Comparison of ENCODE assay signal across 21 cellular contexts in the genomic region with DNA sequence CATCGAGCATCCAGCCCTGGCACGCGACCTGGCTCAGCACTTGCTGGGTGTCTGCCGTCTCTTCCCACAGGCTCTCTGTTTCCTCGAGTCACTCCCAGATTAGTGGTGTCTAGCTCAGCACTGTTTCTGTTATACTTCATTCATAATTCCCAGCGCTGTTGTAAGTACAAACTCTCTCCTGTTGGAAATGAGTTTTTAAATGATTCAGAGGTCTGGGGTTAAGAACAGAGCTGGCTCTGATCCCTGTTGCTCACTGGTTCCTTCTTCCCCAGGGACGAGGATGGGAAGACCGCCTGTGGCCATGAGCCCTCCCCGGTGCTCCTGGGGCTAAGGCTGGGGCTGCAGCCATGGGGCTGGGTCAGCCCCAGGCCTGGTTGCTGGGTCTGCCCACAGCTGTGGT. TPM values are rescaled to one million over a fixed set of nuclear protein-coding genes. Genes with fewer than 3 reads are reported as not detected.
A peak's percentile ranks its signal among the peaks of the same experiment; 100 is the strongest.
DNase-seq lines count a peak whose midpoint lies in the region; ATAC-seq and TF ChIP-seq lines count a peak whose summit lies in the region.
"Had no signal": no experiment of that assay in that cellular context is flagged by ENCODE, and none has a peak within 500 bp of the region (broad histone marks: within the 10 kb centered on the region; RNA-seq: fewer than 3 reads in every experiment).

No MANE protein-coding gene starts in this region.

- H3K4me3 ChIP-seq in heart right ventricle (no peak overlapping the region), fibroblast of the aortic adventitia (ENCODE audit: low read depth, low read length) (no peak overlapping the region), osteoblast (ENCODE audit: insufficient read depth, low read length) (no peak overlapping the region), aorta (ENCODE audit: low read length in 2 of 2) (no peak overlapping the region)
- H3K4me3 ChIP-seq: A549, SK-N-MC had no signal

- H3K27ac ChIP-seq in heart right ventricle (peak overlapping the region in 1 of 10 donors; percentile 76), osteoblast (ENCODE audit: low read depth, low read length) (no peak overlapping the region), aorta (ENCODE audit: low read depth in 1 of 2, low read length in 2 of 2) (no peak overlapping the region)
- H3K27ac ChIP-seq: A549, SK-N-MC had no signal

- no peaks in the 10 kb centered on the region for H3K79me2 ChIP-seq in osteoblast (ENCODE audit: insufficient read depth, low read length)

- no peaks in the 10 kb centered on the region for H4K20me1 ChIP-seq in osteoblast (ENCODE audit: insufficient read depth, low read length)

- TF ChIP-seq CTCF in heart right ventricle (IDR thresholded peaks at IDR 0.05) (no peak), fibroblast of the aortic adventitia (IDR thresholded peaks at IDR 0.05; ENCODE audit: insufficient read depth, low read length) (no peak), osteoblast (IDR thresholded peaks at IDR 0.05; ENCODE audit: extremely low read depth, low read depth, low read length) (no peak)

- H3K4me2 ChIP-seq in osteoblast (ENCODE audit: insufficient read depth, low read length), result peak overlapping the region; percentile 32
- H3K4me2 ChIP-seq: A549 had no signal

- H3K9me3 ChIP-seq in heart right ventricle, result no peaks in the 10 kb centered on the region
- H3K9me3 ChIP-seq in osteoblast (ENCODE audit: low read depth, low read length), result no peaks in the 10 kb centered on the region
- no peaks in the 10 kb centered on the region for H3K9me3 ChIP-seq in aorta (ENCODE audit: control insufficient read depth, low read length)
- H3K9me3 ChIP-seq: A549 had no signal

- ATAC-seq in heart right ventricle (peak in 6 of 8 donors; percentile 16 to 53 (median 36)), left ventricle myocardium superior (no peak), HG03097 (IDR thresholded peaks at IDR 0.05; ENCODE audit: low FRiP score, unreplicated experiment) (no peak), aorta (ENCODE audit: low FRiP score) (no peak)
- ATAC-seq: stimulated activated naive CD8-positive, alpha-beta T cell treated with anti-CD3 and anti-CD28 coated beads, Interleukin-15, Interleukin-2, amounts not matched to agents 100 U/mL and 50 U/mL, for 24 hours had no signal

- no peak overlapping the region for H2AFZ ChIP-seq in osteoblast (ENCODE audit: low read length)

- DNase-seq in heart right ventricle, result no peak
- no peak for DNase-seq in left ventricle myocardium superior
- peak; percentile 76 for DNase-seq in fibroblast of the aortic adventitia (ENCODE audit: low read depth)
- peak; percentile 98 for DNase-seq in osteoblast (ENCODE audit: insufficient read length, low spot score, missing footprints)
- DNase-seq in DMS79 treated with DMSO at 0.1 percent for 48 hours (lab: John Stamatoyannopoulos, UW), result no peak
- no peak for DNase-seq in NCI-H1105 (lab: John Stamatoyannopoulos, UW)
- DNase-seq in aorta, result no peak
- DNase-seq: activated naive CD8-positive, alpha-beta T cell treated with anti-CD3 and anti-CD28 coated beads, Interleukin-2, amount 10 ng/mL, durations not matched to agents 7 days and 5 days; DMS 273 treated with DMSO at 0.1 percent for 48 hours; effector memory CD4-positive, alpha-beta T cell; H9; midbrain; NCI-H146; NCI-H2171; NCI-H526; stimulated activated CD4-positive, alpha-beta T cell treated with anti-CD3 and anti-CD28 coated beads, Interleukin-4, amount 100 ng/mL, for 1 hour; stimulated activated naive CD8-positive, alpha-beta T cell treated with anti-CD3 and anti-CD28 coated beads, Interleukin-15, Interleukin-2, amounts not matched to agents 100 U/mL and 50 U/mL, for 24 hours; trophoblast cell had no signal

- 71 to 79% methylated on average over 9 of the region's 9 CpGs for WGBS in heart right ventricle, 2 donors
- WGBS in aorta, 2 donors, result 49 to 65% methylated on average over 9 of the region's 9 CpGs

- intact Hi-C loops in heart right ventricle (cut with DNase I), result no loop called here
- intact Hi-C loops in left ventricle myocardium superior (cut with micrococcal nuclease), result no loop called here
- intact Hi-C loops in aorta (cut with DNase I), result no loop called here

- H3K4me1 ChIP-seq in heart right ventricle (peaks cover 0 to 30% (median 0%) of the 10 kb centered on the region in 9 donors), osteoblast (ENCODE audit: insufficient read depth, low read length) (peaks cover 14% of the 10 kb centered on the region), aorta (ENCODE audit: control insufficient read depth in 1 of 2, insufficient read depth in 2 of 2, low read length in 2 of 2) (no peaks in the 10 kb centered on the region)
- H3K4me1 ChIP-seq: A549 had no signal

- H3K27me3 ChIP-seq in heart right ventricle, result no peaks in the 10 kb centered on the region
- H3K27me3 ChIP-seq in osteoblast (ENCODE audit: insufficient read depth, low read length), result peaks cover 2% of the 10 kb centered on the region
- H3K27me3 ChIP-seq in aorta (ENCODE audit: control insufficient read depth in 1 of 2, insufficient read depth in 2 of 2, low read length in 1 of 2), result no peaks in the 10 kb centered on the region

- peaks cover 0 to 7% (median 0%) of the 10 kb centered on the region in 9 donors for H3K36me3 ChIP-seq in heart right ventricle
- H3K36me3 ChIP-seq in osteoblast (ENCODE audit: insufficient read depth, low read length), result no peaks in the 10 kb centered on the region
- H3K36me3 ChIP-seq in aorta (ENCODE audit: control insufficient read depth in 1 of 2, insufficient read depth in 2 of 2, low read length in 1 of 2), result no peaks in the 10 kb centered on the region

RNA-seq across cellular contexts. Expression of gene C10orf95, which starts 17.3 kb away (rescaled TPM):
- total RNA-seq in heart right ventricle (not detected), left ventricle myocardium superior (not detected), fibroblast of the aortic adventitia (ENCODE audit: low replicate concordance) (not detected in 2 replicates), osteoblast (not detected in 2 replicates), aorta (not detected)
- polyA plus RNA-seq in heart right ventricle (not detected), aorta (under 1 TPM in 1 of 2 donors, not detected in 1; 0.36 TPM)
- total RNA-seq: H9 had no signal

RNA-seq across cellular contexts. Expression of gene ACTR1A, which starts 33.8 kb away (rescaled TPM):
- total RNA-seq in heart right ventricle, result 100 to 1,000 TPM in 8 of 10 donors, 10 to 100 TPM in 2; 90.1 to 138 (median 110) TPM
- polyA plus RNA-seq in heart right ventricle, result 100 to 1,000 TPM; 102 to 113 TPM
- 101 TPM for total RNA-seq in left ventricle myocardium superior
- 103 and 105 TPM in 2 replicates for total RNA-seq in fibroblast of the aortic adventitia (ENCODE audit: low replicate concordance)
- 105 and 106 TPM in 2 replicates for total RNA-seq in osteoblast
- 10 to 100 TPM; 91.6 to 92.9 TPM for total RNA-seq in aorta
- 10 to 100 TPM; 46.8 to 75.2 TPM for polyA plus RNA-seq in aorta

RNA-seq across cellular contexts. Expression of gene SUFU, which starts 35.1 kb away (rescaled TPM):
- 10 to 100 TPM in 1 of 10 donors, 1 to 10 TPM in 9; 5.7 to 10.1 (median 7.5) TPM for total RNA-seq in heart right ventricle
- polyA plus RNA-seq in heart right ventricle, result 1 to 10 TPM; 3.3 to 4.9 TPM
- 8.0 TPM for total RNA-seq in left ventricle myocardium superior
- 3.3 and 4.8 TPM in 2 replicates for total RNA-seq in fibroblast of the aortic adventitia (ENCODE audit: low replicate concordance)
- total RNA-seq in osteoblast, result 2.9 and 3.6 TPM in 2 replicates
- total RNA-seq in aorta, result 10 to 100 TPM; 11.3 to 24.0 TPM
- polyA plus RNA-seq in aorta, result 1 to 10 TPM; 2.3 to 4.5 TPM

RNA-seq across cellular contexts. Expression of gene CUEDC2, which starts 36.3 kb away (rescaled TPM):
- total RNA-seq in heart right ventricle, result 10 to 100 TPM; 65.7 to 84.3 (median 79.1) TPM
- 10 to 100 TPM; 60.0 to 81.7 TPM for polyA plus RNA-seq in heart right ventricle
- 78.3 TPM for total RNA-seq in left ventricle myocardium superior
- 40.9 and 61.4 TPM in 2 replicates for total RNA-seq in fibroblast of the aortic adventitia (ENCODE audit: low replicate concordance)
- 46.7 and 46.9 TPM in 2 replicates for total RNA-seq in osteoblast
- total RNA-seq in aorta, result 10 to 100 TPM; 40.6 to 48.2 TPM
- polyA plus RNA-seq in aorta, result 10 to 100 TPM; 55.3 to 80.2 TPM

RNA-seq across cellular contexts. Expression of gene FBXL15, which starts 48.0 kb away (rescaled TPM):
- total RNA-seq in heart right ventricle (10 to 100 TPM in 5 of 10 donors, 1 to 10 TPM in 5; 6.7 to 10.5 (median 9.9) TPM), left ventricle myocardium superior (9.1 TPM), fibroblast of the aortic adventitia (ENCODE audit: low replicate concordance) (5.2 and 39.6 TPM in 2 replicates), osteoblast (5.9 and 9.4 TPM in 2 replicates), aorta (10 to 100 TPM in 1 of 2 donors, 1 to 10 TPM in 1; 8.7 to 12.1 TPM)
- polyA plus RNA-seq in heart right ventricle (10 to 100 TPM; 10.4 to 19.2 TPM), aorta (10 to 100 TPM in 1 of 2 donors, 1 to 10 TPM in 1; 7.0 to 30.5 TPM)

Comparison
In these comparisons a context has a peak if more than half of its experiments do, and no peak if none do; other contexts are left out.
1. ATAC-seq: peak in heart right ventricle (6 of 8); none in left ventricle myocardium superior (single experiment), HG03097 (single experiment) and aorta (single experiment).
2. DNase-seq: peak in fibroblast of the aortic adventitia (single experiment) and osteoblast (single experiment); none in heart right ventricle (0 of 2), left ventricle myocardium superior (single experiment), DMS79 treated with DMSO at 0.1 percent for 48 hours (single experiment), NCI-H1105 (single experiment) and aorta (0 of 2).